Comparison of ENCODE assay signal across 8 cellular contexts in genomic region chr17:64496348-64496785, GRCh38. TPM values are rescaled to one million over a fixed set of nuclear protein-coding genes. Genes with fewer than 3 reads are reported as not detected.
DNase-seq lines count a peak whose midpoint lies in the region; ATAC-seq and TF ChIP-seq lines count a peak whose summit lies in the region.

No MANE protein-coding gene starts in this region.

- peak overlapping the region; percentile 53 for H3K27ac ChIP-seq in urinary bladder (ENCODE audit: low read depth)

- peaks cover 6% of the 10 kb centered on the region for H3K36me3 ChIP-seq in urinary bladder (ENCODE audit: insufficient read depth)

- intact Hi-C loops in lower leg skin (cut with DNase I; ENCODE audit: low total_unique reads) = no loop called here

- TF ChIP-seq CTCF in AG09309 (IDR thresholded peaks at IDR 0.05; ENCODE audit: control insufficient read depth, insufficient read depth, low read depth, low read length, missing control alignments) = no peak
- no peak for TF ChIP-seq CTCF in HFF-Myc (IDR thresholded peaks at IDR 0.05; ENCODE audit: low read depth, low read length, missing control alignments)
- TF ChIP-seq CTCF in astrocyte of the cerebellum (IDR thresholded peaks at IDR 0.05; ENCODE audit: low read depth, low read length, missing control alignments) = no peak
- TF ChIP-seq CTCF in lower leg skin (IDR thresholded peaks at IDR 0.05) = no peak
- TF ChIP-seq CTCF in GM13976 (IDR thresholded peaks at IDR 0.05; ENCODE audit: borderline replicate concordance, control extremely low read depth, extremely low read depth, insufficient read depth, missing control alignments) = no peak

- DNase-seq in AG09309 (ENCODE audit: low read depth) = no peak
- no peak for DNase-seq in HFF-Myc (ENCODE audit: extremely low read depth, low read depth)
- DNase-seq in astrocyte of the cerebellum (ENCODE audit: low read depth) = no peak
- no peak for DNase-seq in lower leg skin (ENCODE audit: low spot score in 2 of 2)
- no peak for DNase-seq in GM13976 (ENCODE audit: low spot score)
- DNase-seq in cerebellum (ENCODE audit: low spot score) = no peak

- peak overlapping the region; percentile 78 for H3K4me3 ChIP-seq in AG09309 (ENCODE audit: control insufficient read depth, low read depth, low read length)
- H3K4me3 ChIP-seq in HFF-Myc (replicated peaks; ENCODE audit: low read depth, low read length) = peak overlapping the region; percentile 51
- H3K4me3 ChIP-seq in astrocyte of the cerebellum (ENCODE audit: low read depth, low read length) = peak overlapping the region; percentile 64
- peak overlapping the region; percentile 62 for H3K4me3 ChIP-seq in lower leg skin (ENCODE audit: low read depth, poor library complexity, severe bottlenecking)
- H3K4me3 ChIP-seq in urinary bladder (ENCODE audit: low read depth, low read length) = peak overlapping the region; percentile 61

- WGBS in lower leg skin, 2 donors = 1% methylated on average over 19 to 20 of the region's 20 CpGs
- under 1% methylated on average over 20 of the region's 20 CpGs for WGBS in urinary bladder

- in situ Hi-C loops in astrocyte of the cerebellum (cut with HindIII; ENCODE audit: low sequenced_read_pairs) (loop anchor here (10.0 kb wide), 1 partner anchor 192 kb away; no protein-coding TSS in a partner anchor), GM13976 (cut with MboI; ENCODE audit: low sequenced_read_pairs, unreplicated experiment) (no loop called here)

- no peak for TF ChIP-seq POLR2A in lower leg skin (IDR thresholded peaks at IDR 0.05)

- no peak for ATAC-seq in HG03097 (IDR thresholded peaks at IDR 0.05; ENCODE audit: low FRiP score, unreplicated experiment)

- H3K4me1 ChIP-seq in urinary bladder (ENCODE audit: insufficient read depth) = no peaks in the 10 kb centered on the region

RNA-seq across cellular contexts. Expression of gene POLG2, which starts 0.5 kb away (rescaled TPM):
- total RNA-seq in lower leg skin (1 to 10 TPM; 2.2 to 7.7 (median 4.2) TPM), urinary bladder (18.4 TPM), cerebellum (12.9 TPM)
- polyA plus RNA-seq in urinary bladder = 7.1 TPM

RNA-seq across cellular contexts. Expression of gene DDX5, which starts 9.7 kb away (rescaled TPM):
- 100 to 1,000 TPM; 497 to 985 (median 764) TPM for total RNA-seq in lower leg skin
- 386 TPM for total RNA-seq in urinary bladder
- polyA plus RNA-seq in urinary bladder = 704 TPM
- total RNA-seq in cerebellum = 380 TPM

RNA-seq across cellular contexts. Expression of gene CEP95, which starts 10.4 kb away (rescaled TPM):
- total RNA-seq in lower leg skin (10 to 100 TPM; 37.9 to 80.7 (median 54.0) TPM), urinary bladder (105 TPM), cerebellum (107 TPM)
- 26.7 TPM for polyA plus RNA-seq in urinary bladder

RNA-seq across cellular contexts. Expression of gene MILR1, which starts 47.5 kb away (rescaled TPM):
- 1 to 10 TPM in 1 of 4 donors, not detected in 3; 1.8 TPM for total RNA-seq in lower leg skin
- total RNA-seq in urinary bladder = 5.7 TPM
- polyA plus RNA-seq in urinary bladder = 2.9 TPM
- total RNA-seq in cerebellum = 3.0 TPM
